Comparison of ENCODE assay signal across 2 cellular contexts in the genomic region with DNA sequence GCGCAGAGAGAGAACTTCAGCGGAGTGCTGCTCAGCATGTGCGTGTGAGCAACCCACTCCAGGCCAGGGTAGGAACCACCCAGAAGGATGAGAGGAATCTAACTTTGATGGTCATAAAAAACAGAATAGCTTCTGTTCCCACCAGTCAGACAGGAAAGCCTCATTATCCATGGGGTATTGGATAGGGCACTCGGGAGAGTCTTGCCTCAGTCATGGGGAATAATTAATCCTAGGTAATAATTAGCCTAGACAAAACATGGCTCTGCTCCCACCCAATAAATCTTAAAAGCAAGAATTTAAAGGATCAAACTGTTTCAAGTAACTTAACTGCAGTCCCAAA.
A peak's percentile ranks its signal among the peaks of the same experiment; 100 is the strongest.
TF ChIP-seq lines count a peak whose summit lies in the region.

No MANE protein-coding gene starts in this region.

TF ChIP-seq in IMR-90, 13 proteins besides CTCF, POLR2A, EP300 and RAD21:
- TF ChIP-seq RCOR1 (IDR thresholded peaks at IDR 0.05; ENCODE audit: insufficient replicate concordance, low read length) (no peak), BHLHE40 (IDR thresholded peaks at IDR 0.05; ENCODE audit: low read depth, low read length) (no peak), NFE2L2 (IDR thresholded peaks at IDR 0.05; ENCODE audit: low read depth, low read length) (no peak), FOS (IDR thresholded peaks at IDR 0.05; ENCODE audit: low read depth, low read length) (no peak)
- TF ChIP-seq, protein P1, sequence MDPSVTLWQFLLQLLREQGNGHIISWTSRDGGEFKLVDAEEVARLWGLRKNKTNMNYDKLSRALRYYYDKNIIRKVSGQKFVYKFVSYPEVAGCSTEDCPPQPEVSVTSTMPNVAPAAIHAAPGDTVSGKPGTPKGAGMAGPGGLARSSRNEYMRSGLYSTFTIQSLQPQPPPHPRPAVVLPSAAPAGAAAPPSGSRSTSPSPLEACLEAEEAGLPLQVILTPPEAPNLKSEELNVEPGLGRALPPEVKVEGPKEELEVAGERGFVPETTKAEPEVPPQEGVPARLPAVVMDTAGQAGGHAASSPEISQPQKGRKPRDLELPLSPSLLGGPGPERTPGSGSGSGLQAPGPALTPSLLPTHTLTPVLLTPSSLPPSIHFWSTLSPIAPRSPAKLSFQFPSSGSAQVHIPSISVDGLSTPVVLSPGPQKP (IDR thresholded peaks at IDR 0.05; ENCODE audit: borderline replicate concordance, low read depth, low read length): no peak

TF ChIP-seq in H1, 55 proteins besides CTCF, POLR2A, EP300 and RAD21:
- no peak for TF ChIP-seq SIRT6 (IDR thresholded peaks at IDR 0.05; ENCODE audit: low read length)
- peak; percentile 10 for TF ChIP-seq ASH2L (IDR thresholded peaks at IDR 0.05; ENCODE audit: low read length)
TF ChIP-seq in H1: peak in this region for 1.
